ENCODE assay signal across 26 cellular contexts in the genomic region with DNA sequence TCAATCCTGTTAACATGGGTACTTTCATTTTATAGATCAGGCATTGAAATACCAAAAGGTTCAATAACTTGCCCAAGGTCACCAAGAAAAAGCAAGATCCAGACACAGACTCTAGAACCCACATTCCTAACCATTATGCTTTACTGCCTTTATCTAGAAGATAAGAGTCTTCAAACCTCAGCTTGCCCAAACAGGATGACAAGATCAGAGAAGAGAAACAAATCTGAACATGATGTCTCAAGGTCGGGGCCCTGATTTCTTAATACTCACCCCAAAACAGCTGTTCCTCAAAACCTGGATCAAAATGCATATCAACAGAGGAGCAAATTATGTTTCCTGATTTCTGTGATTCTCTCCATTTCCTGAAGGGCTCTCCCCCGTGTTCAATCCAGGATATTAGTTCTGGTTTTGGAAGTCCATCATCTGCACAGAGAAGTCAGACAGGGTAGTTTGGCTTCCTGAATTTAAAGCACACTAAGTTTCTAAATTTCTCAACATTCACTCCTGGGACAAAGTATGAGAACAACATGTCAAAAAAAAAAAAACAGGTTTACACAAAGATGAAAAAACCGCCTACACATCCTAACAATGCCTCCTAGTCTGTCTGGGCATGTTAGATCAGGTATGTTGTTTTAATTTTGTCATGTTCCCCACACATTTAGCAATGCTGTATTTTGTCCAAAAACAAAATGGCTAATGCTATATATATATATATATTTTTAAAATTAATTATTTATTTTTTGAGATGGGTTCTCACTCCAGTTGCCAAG. TPM values are rescaled to one million over a fixed set of nuclear protein-coding genes. Genes with fewer than 3 reads are reported as not detected.
DNase-seq lines count a peak whose midpoint lies in the region; ATAC-seq and TF ChIP-seq lines count a peak whose summit lies in the region.
"Had no signal": no experiment of that assay in that cellular context is flagged by ENCODE, and none has a peak within 500 bp of the region (broad histone marks: within the 10 kb centered on the region; RNA-seq: fewer than 3 reads in every experiment).

No MANE protein-coding gene starts in this region.

- TF ChIP-seq CTCF in RWPE1 (conservative IDR thresholded peaks at IDR 0.05; ENCODE audit: low read depth) (no peak), endothelial cell (IDR thresholded peaks at IDR 0.05; ENCODE audit: unreplicated experiment) (no peak), neutrophil (IDR thresholded peaks at IDR 0.05) (no peak)

- peaks cover 0 to 43% of the 10 kb centered on the region in 2 experiments for H3K4me1 ChIP-seq in neutrophil (ENCODE audit: control insufficient read depth in 1 of 2, insufficient read depth in 1 of 2, low read depth in 1 of 2, low read length in 1 of 2)
- H3K4me1 ChIP-seq: ascending aorta, transverse colon had no signal

- POLR2A ChIA-PET in activated CD4-positive, alpha-beta memory T cell treated with anti-CD3 and anti-CD28 coated beads for 36 hours (lab: Charles Lee) = no interaction called here
- POLR2A ChIA-PET in activated CD4-positive, alpha-beta memory T cell treated with anti-CD3 and anti-CD28 coated beads, Interleukin-2, amount 10 ng/mL, durations not matched to agents 7 days and 5 days (lab: Charles Lee) = no interaction called here
- POLR2A ChIA-PET in RWPE1 (lab: Yijun Ruan, JAX; ENCODE audit: low non-redundant PET) = no interaction called here

- CTCF ChIA-PET in activated CD4-positive, alpha-beta memory T cell treated with anti-CD3 and anti-CD28 coated beads for 36 hours (lab: Charles Lee) = interaction anchor here (1.3 to 1.5 kb wide), 2 partner anchors 8 to 69 kb away, joined by 4 to 6 read pairs; no protein-coding TSS in a partner anchor
- CTCF ChIA-PET in activated CD4-positive, alpha-beta memory T cell treated with anti-CD3 and anti-CD28 coated beads, Interleukin-2, amount 10 ng/mL, durations not matched to agents 7 days and 5 days (lab: Charles Lee) = interaction anchor here (1.0 to 1.8 kb wide), 2 partner anchors 9 to 69 kb away, joined by 4 to 6 read pairs; no protein-coding TSS in a partner anchor
- CTCF ChIA-PET in RWPE1 (lab: Yijun Ruan, JAX) = no interaction called here

- no peaks in the 10 kb centered on the region for H3K27me3 Mint-ChIP-seq in activated CD4-positive, alpha-beta memory T cell treated with anti-CD3 and anti-CD28 coated beads for 36 hours
- no peaks in the 10 kb centered on the region for H3K27me3 Mint-ChIP-seq in activated CD4-positive, alpha-beta memory T cell treated with anti-CD3 and anti-CD28 coated beads, Interleukin-2, amount 10 ng/mL, durations not matched to agents 7 days and 5 days
- no peaks in the 10 kb centered on the region for H3K27me3 Mint-ChIP-seq in endothelial cell (ENCODE audit: unreplicated experiment)
- H3K27me3 Mint-ChIP-seq: activated naive CD4-positive, alpha-beta T cell treated with anti-CD3 and anti-CD28 coated beads, Interleukin-2, amount 10 ng/mL, durations not matched to agents 7 days and 5 days had no signal

- no peaks in the 10 kb centered on the region for H3K27me3 ChIP-seq in neutrophil
- H3K27me3 ChIP-seq: ascending aorta, transverse colon had no signal

- peaks cover 17% of the 10 kb centered on the region for H3K36me3 ChIP-seq in neutrophil

- peaks cover 4% of the 10 kb centered on the region for H3K4me1 Mint-ChIP-seq in activated CD4-positive, alpha-beta memory T cell treated with anti-CD3 and anti-CD28 coated beads for 36 hours (ENCODE audit: low read depth)
- peaks cover 9% of the 10 kb centered on the region for H3K4me1 Mint-ChIP-seq in activated CD4-positive, alpha-beta memory T cell treated with anti-CD3 and anti-CD28 coated beads, Interleukin-2, amount 10 ng/mL, durations not matched to agents 7 days and 5 days
- peaks cover 20% of the 10 kb centered on the region for H3K4me1 Mint-ChIP-seq in endothelial cell (ENCODE audit: unreplicated experiment)

- peak overlapping the region; percentile 69 for H3K27ac ChIP-seq in RWPE1
- peak overlapping the region; percentile 2 for H3K27ac ChIP-seq in neutrophil
- H3K27ac ChIP-seq: ascending aorta, HL-60, transverse colon, VCaP had no signal

- intact Hi-C loops in activated CD4-positive, alpha-beta memory T cell treated with anti-CD3 and anti-CD28 coated beads for 36 hours (cut with micrococcal nuclease) = no loop called here

- H3K27ac Mint-ChIP-seq in activated CD4-positive, alpha-beta memory T cell treated with anti-CD3 and anti-CD28 coated beads for 36 hours = peak overlapping the region; percentile 18
- H3K27ac Mint-ChIP-seq in activated CD4-positive, alpha-beta memory T cell treated with anti-CD3 and anti-CD28 coated beads, Interleukin-2, amount 10 ng/mL, durations not matched to agents 7 days and 5 days = no peak overlapping the region
- peak overlapping the region; percentile 36 for H3K27ac Mint-ChIP-seq in endothelial cell (ENCODE audit: unreplicated experiment)
- H3K27ac Mint-ChIP-seq: activated naive CD4-positive, alpha-beta T cell treated with anti-CD3 and anti-CD28 coated beads, Interleukin-2, amount 10 ng/mL, durations not matched to agents 7 days and 5 days; T-helper 2 cell treated with Interferon-gamma antibody and Interleukin-4, amounts not matched to agents 5 μg/mL and 100 μg/mL, for 36 hours had no signal

- H3K4me3 ChIP-seq in neutrophil (ENCODE audit: low read depth in 1 of 2, low read length in 1 of 2) = no peak overlapping the region
- H3K4me3 ChIP-seq: ascending aorta, transverse colon had no signal

- H3K36me3 Mint-ChIP-seq in activated CD4-positive, alpha-beta memory T cell treated with anti-CD3 and anti-CD28 coated beads for 36 hours = peaks cover 17% of the 10 kb centered on the region
- peaks cover 27% of the 10 kb centered on the region for H3K36me3 Mint-ChIP-seq in activated CD4-positive, alpha-beta memory T cell treated with anti-CD3 and anti-CD28 coated beads, Interleukin-2, amount 10 ng/mL, durations not matched to agents 7 days and 5 days (ENCODE audit: low read depth)
- peaks cover 30% of the 10 kb centered on the region for H3K36me3 Mint-ChIP-seq in endothelial cell (ENCODE audit: low read depth, unreplicated experiment)

- H3K4me3 Mint-ChIP-seq in activated CD4-positive, alpha-beta memory T cell treated with anti-CD3 and anti-CD28 coated beads for 36 hours = no peak overlapping the region
- no peak overlapping the region for H3K4me3 Mint-ChIP-seq in activated CD4-positive, alpha-beta memory T cell treated with anti-CD3 and anti-CD28 coated beads, Interleukin-2, amount 10 ng/mL, durations not matched to agents 7 days and 5 days
- peak overlapping the region; percentile 47 for H3K4me3 Mint-ChIP-seq in endothelial cell (ENCODE audit: unreplicated experiment)
- H3K4me3 Mint-ChIP-seq: activated naive CD4-positive, alpha-beta T cell treated with anti-CD3 and anti-CD28 coated beads, Interleukin-2, amount 10 ng/mL, durations not matched to agents 7 days and 5 days; T-helper 2 cell treated with Interferon-gamma antibody and Interleukin-4, amounts not matched to agents 5 μg/mL and 100 μg/mL, for 36 hours had no signal

- H3K9me3 ChIP-seq in neutrophil = no peaks in the 10 kb centered on the region
- H3K9me3 ChIP-seq: ascending aorta, transverse colon had no signal

- no peak for DNase-seq in activated CD4-positive, alpha-beta memory T cell treated with anti-CD3 and anti-CD28 coated beads for 36 hours
- DNase-seq in activated CD4-positive, alpha-beta memory T cell treated with anti-CD3 and anti-CD28 coated beads, Interleukin-2, amount 10 ng/mL, durations not matched to agents 7 days and 5 days = no peak
- no peak for DNase-seq in RWPE1 (ENCODE audit: low spot score)
- no peak for DNase-seq in endothelial cell (ENCODE audit: low spot score)
- no peak for DNase-seq in DMS114 treated with DMSO at 0.1 percent for 48 hours (lab: John Stamatoyannopoulos, UW; ENCODE audit: unreplicated experiment)
- DNase-seq in RPMI8226 = no peak
- DNase-seq: 8988T; activated CD4-positive, alpha-beta T cell treated with anti-CD3 and anti-CD28 coated beads, Interleukin-2, amount 50 U/mL, for 1 hour; activated naive CD4-positive, alpha-beta T cell treated with anti-CD3 and anti-CD28 coated beads, Interleukin-2, amount 10 ng/mL, durations not matched to agents 7 days and 5 days; central memory CD4-positive, alpha-beta T cell; COR-L47; dermis blood vessel endothelial cell; H7; left cardiac atrium; mesenchymal stem cell; NCI-H1417; NCI-H446 treated with DMSO at 0.1 percent for 48 hours; occipital lobe; transverse colon had no signal

- ATAC-seq in HG03439 (IDR thresholded peaks at IDR 0.05; ENCODE audit: unreplicated experiment) = no peak
- ATAC-seq: left cardiac atrium, Right ventricle myocardium inferior had no signal

- H3K9me3 Mint-ChIP-seq in activated CD4-positive, alpha-beta memory T cell treated with anti-CD3 and anti-CD28 coated beads for 36 hours = no peaks in the 10 kb centered on the region
- no peaks in the 10 kb centered on the region for H3K9me3 Mint-ChIP-seq in activated CD4-positive, alpha-beta memory T cell treated with anti-CD3 and anti-CD28 coated beads, Interleukin-2, amount 10 ng/mL, durations not matched to agents 7 days and 5 days
- H3K9me3 Mint-ChIP-seq in endothelial cell (ENCODE audit: unreplicated experiment) = no peaks in the 10 kb centered on the region
- H3K9me3 Mint-ChIP-seq: activated naive CD4-positive, alpha-beta T cell treated with anti-CD3 and anti-CD28 coated beads, Interleukin-2, amount 10 ng/mL, durations not matched to agents 7 days and 5 days; T-helper 2 cell treated with Interferon-gamma antibody and Interleukin-4, amounts not matched to agents 5 μg/mL and 100 μg/mL, for 36 hours had no signal

RNA-seq across cellular contexts. Expression of a gene that starts 16.2 kb away (rescaled TPM):
- 1 to 10 TPM; 4.5 to 6.1 TPM for total RNA-seq in activated CD4-positive, alpha-beta memory T cell treated with anti-CD3 and anti-CD28 coated beads for 36 hours
- total RNA-seq in activated CD4-positive, alpha-beta memory T cell treated with anti-CD3 and anti-CD28 coated beads, Interleukin-2, amount 10 ng/mL, durations not matched to agents 7 days and 5 days = 1 to 10 TPM; 6.0 to 7.0 TPM
- 19.0 TPM for total RNA-seq in endothelial cell (ENCODE audit: unreplicated experiment)

RNA-seq across cellular contexts. Expression of a gene that starts 46.0 kb away (rescaled TPM):
- 100 to 1,000 TPM; 108 to 112 TPM for total RNA-seq in activated CD4-positive, alpha-beta memory T cell treated with anti-CD3 and anti-CD28 coated beads for 36 hours
- 100 to 1,000 TPM; 108 TPM for total RNA-seq in activated CD4-positive, alpha-beta memory T cell treated with anti-CD3 and anti-CD28 coated beads, Interleukin-2, amount 10 ng/mL, durations not matched to agents 7 days and 5 days
- total RNA-seq in endothelial cell (ENCODE audit: unreplicated experiment) = 266 TPM

RNA-seq across cellular contexts. Expression of a gene that starts 51.8 kb away (rescaled TPM):
- under 1 TPM; 0.74 to 0.75 TPM for total RNA-seq in activated CD4-positive, alpha-beta memory T cell treated with anti-CD3 and anti-CD28 coated beads for 36 hours
- total RNA-seq in activated CD4-positive, alpha-beta memory T cell treated with anti-CD3 and anti-CD28 coated beads, Interleukin-2, amount 10 ng/mL, durations not matched to agents 7 days and 5 days = 1 to 10 TPM; 1.1 TPM
- total RNA-seq in endothelial cell (ENCODE audit: unreplicated experiment) = 6.2 TPM
- total RNA-seq: ascending aorta had no signal
